ENCODE assay signal across 1 cellular context in genomic region chr4:39025552-39026085, GRCh38.
TF ChIP-seq lines count a peak whose summit lies in the region.

No MANE protein-coding gene starts in this region.

TF ChIP-seq in endothelial cell of umbilical vein, 7 proteins besides CTCF, POLR2A, EP300 and RAD21:
- TF ChIP-seq POLR2AphosphoS5 (IDR thresholded peaks at IDR 0.05; ENCODE audit: insufficient read depth, low read depth, low read length) (no peak), EZH2 (IDR thresholded peaks at IDR 0.05; ENCODE audit: borderline replicate concordance, low read depth, low read length, severe bottlenecking) (no peak)
